In the genomic region with DNA sequence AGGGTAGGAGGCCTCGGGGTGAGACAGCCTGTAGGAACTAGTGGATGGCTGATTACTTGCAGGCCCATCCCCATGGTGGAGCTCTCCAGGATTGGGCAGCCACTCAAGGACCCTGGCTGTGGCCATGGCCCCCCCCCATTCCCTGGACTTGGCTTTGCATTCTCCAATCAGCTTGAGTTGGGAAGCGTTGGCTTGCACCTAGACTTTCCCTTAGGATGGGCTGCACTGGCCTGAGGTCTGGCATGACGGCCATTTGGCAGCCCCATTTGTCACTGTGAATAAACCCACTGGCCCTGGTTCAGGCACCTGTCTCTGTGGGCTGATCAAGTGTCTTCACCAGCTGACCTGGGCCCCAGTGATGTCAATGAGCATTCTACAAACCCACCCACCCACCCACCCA, we compare ENCODE assay signal across 26 cellular contexts. TPM values are rescaled to one million over a fixed set of nuclear protein-coding genes. Genes with fewer than 3 reads are reported as not detected.
"Had no signal": no experiment of that assay in that cellular context is flagged by ENCODE, and none has a peak within 500 bp of the region (broad histone marks: within the 10 kb centered on the region; RNA-seq: fewer than 3 reads in every experiment).

No MANE protein-coding gene starts in this region.

- H3K36me3 Mint-ChIP-seq: immature natural killer cell; mesothelial cell of epicardium; naive thymus-derived CD4-positive, alpha-beta T cell had no signal

- H3K9me3 Mint-ChIP-seq: immature natural killer cell, mesothelial cell of epicardium had no signal

- ATAC-seq: foreskin keratinocyte; gastroesophageal sphincter; heart left ventricle; left lung; left ventricle myocardium superior; lower lobe of right lung; mucosa of descending colon; naive thymus-derived CD4-positive, alpha-beta T cell had no signal

- H3K4me3 Mint-ChIP-seq: immature natural killer cell; mesothelial cell of epicardium; naive thymus-derived CD4-positive, alpha-beta T cell had no signal

- H3K27ac ChIP-seq: colonic mucosa, dorsolateral prefrontal cortex, esophagus muscularis mucosa, foreskin keratinocyte, gastroesophageal sphincter, heart left ventricle, hepatocyte, left lung, lower lobe of right lung had no signal

- H3K4me3 ChIP-seq: colonic mucosa, dorsolateral prefrontal cortex, esophagus muscularis mucosa, gastroesophageal sphincter, heart left ventricle, hepatocyte, left lung, lower lobe of right lung, mucosa of descending colon had no signal

- H3K27ac Mint-ChIP-seq: immature natural killer cell; mesothelial cell of epicardium; naive thymus-derived CD4-positive, alpha-beta T cell had no signal

- H3K4me1 Mint-ChIP-seq: immature natural killer cell, mesothelial cell of epicardium had no signal

- DNase-seq: colonic mucosa; dermis blood vessel endothelial cell; effector CD4-positive, alpha-beta T cell; effector memory CD4-positive, alpha-beta T cell; foreskin keratinocyte; heart left ventricle; hypothalamus; immature natural killer cell; islet precursor cell; kidney; kidney glomerular epithelial cell; left lung; left ventricle myocardium superior; lower lobe of right lung; mesenchymal stem cell; mucosa of descending colon; naive thymus-derived CD4-positive, alpha-beta T cell had no signal

RNA-seq across cellular contexts. Expression of a gene that starts 41.4 kb away (rescaled TPM):
- total RNA-seq: endothelial cell of umbilical vein, epithelial cell of proximal tubule, fibroblast of villous mesenchyme, foreskin keratinocyte, hepatocyte, mesothelial cell of epicardium had no signal
- polyA plus RNA-seq: endothelial cell of umbilical vein; fibroblast of lung; foreskin keratinocyte; hepatocyte; immature natural killer cell; naive thymus-derived CD4-positive, alpha-beta T cell had no signal
